In the genomic region with DNA sequence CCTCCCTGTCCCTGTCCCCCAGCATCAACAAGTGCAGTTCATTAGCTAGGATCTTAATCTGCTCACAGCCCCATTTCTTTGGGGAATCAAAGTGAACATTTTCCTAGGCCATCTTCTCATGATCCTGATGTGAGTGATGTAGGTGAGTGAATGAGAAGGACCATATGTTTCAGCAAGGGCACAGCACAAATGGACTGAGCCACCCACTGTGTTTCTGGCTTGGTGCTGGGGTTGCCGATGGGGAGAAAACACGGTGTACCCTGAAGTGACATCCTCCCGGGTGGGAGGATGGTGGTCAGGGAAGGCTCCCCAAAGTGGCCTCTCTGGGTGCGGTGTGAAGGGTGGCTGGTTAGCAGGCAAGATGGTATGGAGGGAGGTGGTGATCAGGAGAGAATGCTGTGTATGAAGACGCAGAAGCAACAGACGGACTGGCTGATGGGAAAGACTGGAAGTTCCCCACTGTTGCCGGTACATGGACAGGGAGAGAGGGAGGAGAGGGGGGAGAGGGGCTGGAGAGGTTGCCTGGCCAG, we compare ENCODE assay signal across 21 cellular contexts.
"Had no signal": no experiment of that assay in that cellular context is flagged by ENCODE, and none has a peak within 500 bp of the region (broad histone marks: within the 10 kb centered on the region; RNA-seq: fewer than 3 reads in every experiment).

No MANE protein-coding gene starts in this region.

- H3K36me3 Mint-ChIP-seq: natural killer cell had no signal

- H3K4me1 ChIP-seq: colonic mucosa had no signal

- H3K27ac ChIP-seq: colonic mucosa, hepatocyte, ovary, right atrium auricular region had no signal

- H3K79me2 ChIP-seq: hepatocyte had no signal

- H3K4me2 ChIP-seq: hepatocyte had no signal

- H3K27ac Mint-ChIP-seq: endodermal cell; natural killer cell; stimulated activated naive CD8-positive, alpha-beta T cell treated with anti-CD3 and anti-CD28 coated beads, Interleukin-15, Interleukin-2, amounts not matched to agents 100 ng/mL and 50 ng/mL, for 24 hours had no signal

- H3K4me3 ChIP-seq: colonic mucosa, hepatocyte, ovary, right atrium auricular region had no signal

- H3K27me3 Mint-ChIP-seq: stimulated activated naive CD8-positive, alpha-beta T cell treated with anti-CD3 and anti-CD28 coated beads, Interleukin-15, Interleukin-2, amounts not matched to agents 100 ng/mL and 50 ng/mL, for 24 hours had no signal

- H3K9me3 ChIP-seq: colonic mucosa, ovary, right atrium auricular region had no signal

- H2AFZ ChIP-seq: hepatocyte had no signal

- H3K27me3 ChIP-seq: colonic mucosa, hepatocyte, ovary, right atrium auricular region had no signal

- H3K4me3 Mint-ChIP-seq: endodermal cell; natural killer cell; neural crest cell; stimulated activated naive CD8-positive, alpha-beta T cell treated with anti-CD3 and anti-CD28 coated beads, Interleukin-15, Interleukin-2, amounts not matched to agents 100 ng/mL and 50 ng/mL, for 24 hours had no signal

- ATAC-seq: left lobe of liver, natural killer cell had no signal

- H3K9me3 Mint-ChIP-seq: natural killer cell; stimulated activated naive CD8-positive, alpha-beta T cell treated with anti-CD3 and anti-CD28 coated beads, Interleukin-15, Interleukin-2, amounts not matched to agents 100 ng/mL and 50 ng/mL, for 24 hours had no signal

- DNase-seq: cerebellar nuclear complex; colonic mucosa; dermis blood vessel endothelial cell; effector CD4-positive, alpha-beta T cell; endodermal cell; erythroblast; foreskin melanocyte; head of caudate nucleus; kidney glomerular epithelial cell; mammary epithelial cell; natural killer cell; nucleus accumbens; ovary; small intestine; stimulated activated CD4-positive, alpha-beta T cell treated with anti-CD3 and anti-CD28 coated beads, Interleukin-12 subunit alpha, Interleukin-12 subunit beta, amount 100 ng/mL, for 4 hours; trophoblast cell had no signal

- H3K36me3 ChIP-seq: colonic mucosa, ovary had no signal
